Comparison of ENCODE assay signal across 8 cellular contexts in genomic region chr7:104207731-104208420, GRCh38.
DNase-seq lines count a peak whose midpoint lies in the region; ATAC-seq lines count a peak whose summit lies in the region.

ORC5 (minus strand) TSS chr7:104208013; CDS start chr7:104207904, 109 bp downstream.

- ATAC-seq in GM18873 (IDR thresholded peaks at IDR 0.05; ENCODE audit: low FRiP score, unreplicated experiment) = peak; percentile 98
- ATAC-seq in HG03135 (IDR thresholded peaks at IDR 0.05; ENCODE audit: unreplicated experiment) = peak; percentile 100
- ATAC-seq in activated CD4-positive, CD25-positive, alpha-beta regulatory T cell treated with anti-CD3 and anti-CD28 coated beads, Interleukin-2, amount 50 U/mL, for 24 hours = peak; percentile 98 to 100

- DNase-seq in AG08395 (ENCODE audit: low spot score) (peak; percentile 94), NCI-H345 (lab: John Stamatoyannopoulos, UW) (peak; percentile 85), cerebellar cortex (ENCODE audit: low spot score) (peak; percentile 82), kidney glomerular epithelial cell (lab: John Stamatoyannopoulos, UW) (peak; percentile 68)
- peak; percentile 16 to 66 for DNase-seq in stimulated activated CD4-positive, alpha-beta T cell treated with anti-CD3 and anti-CD28 coated beads, Interleukin-1b, Interleukin-23, amount 100 ng/mL, for 1 hour (ENCODE audit: low read depth in 2 of 2)

Comparison
In these comparisons a context has a peak if more than half of its experiments do, and no peak if none do; other contexts are left out.
1. Peak in every context shown above with its lines: DNase-seq and ATAC-seq.
2. DNase-seq: peak in every context shown above with its lines; median percentile 94 in AG08395; 85 in NCI-H345; 82 in cerebellar cortex; 68 in kidney glomerular epithelial cell; 41 in stimulated activated CD4-positive, alpha-beta T cell treated with anti-CD3 and anti-CD28 coated beads, Interleukin-1b, Interleukin-23, amount 100 ng/mL, for 1 hour.